ENCODE assay signal across 22 cellular contexts in genomic region chr6:10384719-10385511, GRCh38. TPM values are rescaled to one million over a fixed set of nuclear protein-coding genes. Genes with fewer than 3 reads are reported as not detected.
DNase-seq lines count a peak whose midpoint lies in the region; ATAC-seq and TF ChIP-seq lines count a peak whose summit lies in the region.
"Had no signal": no experiment of that assay in that cellular context is flagged by ENCODE, and none has a peak within 500 bp of the region (broad histone marks: within the 10 kb centered on the region; RNA-seq: fewer than 3 reads in every experiment).

No MANE protein-coding gene starts in this region.

- no peak overlapping the region for H2BK12ac ChIP-seq in H9 (ENCODE audit: insufficient read length, low read depth, low read length)

- intact Hi-C loops in CD8-positive, alpha-beta T cell (cut with DNase I, micrococcal nuclease) = no loop called here

- no peak overlapping the region for H3K18ac ChIP-seq in H9 (ENCODE audit: insufficient read length, low read depth, low read length)

- no peak overlapping the region for H2BK5ac ChIP-seq in H9 (ENCODE audit: insufficient read length, low read length)

- no peak overlapping the region for H3K9ac ChIP-seq in H9 (ENCODE audit: extremely low read depth, insufficient read length, low read length)
- H3K9ac ChIP-seq: parathyroid adenoma had no signal

- H3K4me1 ChIP-seq in H9 (ENCODE audit: insufficient read depth, low read length) = no peaks in the 10 kb centered on the region
- H3K4me1 ChIP-seq in CD8-positive, alpha-beta T cell (ENCODE audit: insufficient read depth, low read length) = peaks cover 8% of the 10 kb centered on the region
- H3K4me1 ChIP-seq: parathyroid adenoma had no signal

- no peak overlapping the region for H2BK120ac ChIP-seq in H9 (ENCODE audit: low read depth, low read length, poor library complexity, severe bottlenecking)

- H2AK5ac ChIP-seq in H9 (ENCODE audit: insufficient read length, low read length) = no peak overlapping the region

- H3K4me2 ChIP-seq in H9 (ENCODE audit: insufficient read depth, insufficient read length, low read length) = peak overlapping the region; percentile 37

- CTCF ChIA-PET in CD8-positive, alpha-beta T cell (lab: Charles Lee) = no interaction called here

- H3K27me3 ChIP-seq in H9 (ENCODE audit: insufficient read depth, low read length) = peaks cover 95% of the 10 kb centered on the region
- H3K27me3 ChIP-seq in CD8-positive, alpha-beta T cell (ENCODE audit: insufficient read depth, low read length) = peaks cover 70% of the 10 kb centered on the region

- H3T11ph ChIP-seq in H9 (ENCODE audit: low read length) = no peak overlapping the region

- H3K56ac ChIP-seq in H9 (ENCODE audit: insufficient read length, low read depth, low read length) = no peak overlapping the region

- H3K9me3 ChIP-seq in H9 (ENCODE audit: control insufficient read depth, low read depth, low read length) = no peaks in the 10 kb centered on the region
- peaks cover 3% of the 10 kb centered on the region for H3K9me3 ChIP-seq in CD8-positive, alpha-beta T cell (ENCODE audit: low read length)
- H3K9me3 ChIP-seq: ascending aorta, left ventricle myocardium inferior had no signal

- TF ChIP-seq CTCF in H9 (conservative IDR thresholded peaks at IDR 0.05) (no peak), mesothelial cell of epicardium (IDR thresholded peaks at IDR 0.05; ENCODE audit: unreplicated experiment) (no peak)
- TF ChIP-seq CTCF in CD8-positive, alpha-beta T cell (IDR thresholded peaks at IDR 0.05) = no peak

- H3K4me3 ChIP-seq in CD8-positive, alpha-beta T cell (ENCODE audit: low read depth, low read length) = no peak overlapping the region
- H3K4me3 ChIP-seq: ascending aorta had no signal

- no peak overlapping the region for H2BK15ac ChIP-seq in H9 (ENCODE audit: low read depth, low read length)

- H3K23me2 ChIP-seq in H9 (ENCODE audit: insufficient read length, low read depth, low read length, poor library complexity, severe bottlenecking) = peaks cover 6% of the 10 kb centered on the region

- H3K23ac ChIP-seq in H9 (ENCODE audit: insufficient read length, low read depth, low read length) = no peak overlapping the region

- POLR2A ChIA-PET in CD8-positive, alpha-beta T cell (lab: Charles Lee) = no interaction called here

- DNase-seq in ELF-1 (ENCODE audit: low read depth, low spot score) (peak; percentile 47), H9 (no peak), ecto neural progenitor cell (ENCODE audit: low spot score) (peak; percentile 63), mesothelial cell of epicardium (ENCODE audit: low spot score in 2 of 2, unreplicated experiment in 2 of 2) (no peak)
- DNase-seq in CD8-positive, alpha-beta T cell = no peak
- no peak for DNase-seq in stimulated activated naive CD4-positive, alpha-beta T cell (lab: John Stamatoyannopoulos, UW)
- no peak for DNase-seq in stimulated activated CD4-positive, alpha-beta T cell treated with anti-CD3 and anti-CD28 coated beads, Interleukin-1b, Interleukin-23, amount 100 ng/mL, for 48 hours
- DNase-seq: activated gamma-delta T cell; DND-41; foreskin melanocyte; GOT3; left ventricle myocardium inferior; NCI-H1930; NCI-H446 treated with DMSO at 0.1 percent for 48 hours; small intestine; stimulated activated CD4-positive, alpha-beta T cell treated with anti-CD3 and anti-CD28 coated beads, Interleukin-4, amount 100 ng/mL, for 4 hours; SW 1271 had no signal

- no CpG with 5 or more reads among the region's 62 CpGs for WGBS in H9 (ENCODE audit: extremely low coverage, insufficient read length, low lambda C conversion rate)

- no peak overlapping the region for H3K27ac ChIP-seq in H9 (ENCODE audit: insufficient read length, low read depth, low read length)
- no peak overlapping the region for H3K27ac ChIP-seq in CD8-positive, alpha-beta T cell (ENCODE audit: low read depth, low read length)
- H3K27ac ChIP-seq: ascending aorta, left ventricle myocardium inferior, parathyroid adenoma had no signal

- H3K36me3 Mint-ChIP-seq in H9 (ENCODE audit: insufficient read depth in 1 of 3, low read depth in 3 of 3) (no peaks in the 10 kb centered on the region), mesothelial cell of epicardium (no peaks in the 10 kb centered on the region)
- no peaks in the 10 kb centered on the region for H3K36me3 Mint-ChIP-seq in CD8-positive, alpha-beta T cell

- H3K9me3 Mint-ChIP-seq in H9 (peaks cover 0 to 3% of the 10 kb centered on the region in 2 experiments; a peak in 2 of 5 replicates), mesothelial cell of epicardium (no peaks in the 10 kb centered on the region)
- peaks cover 7% of the 10 kb centered on the region for H3K9me3 Mint-ChIP-seq in CD8-positive, alpha-beta T cell

- H3K4ac ChIP-seq in H9 (ENCODE audit: low read depth, low read length) = no peak overlapping the region

- H4K8ac ChIP-seq in H9 (replicated peaks; ENCODE audit: insufficient read length, low read depth, low read length) = no peak overlapping the region

- no peak overlapping the region for H4K91ac ChIP-seq in H9 (ENCODE audit: insufficient read length, low read depth, low read length)

- H3K14ac ChIP-seq in H9 (ENCODE audit: insufficient read depth, low read length) = no peak overlapping the region

- H3K27ac Mint-ChIP-seq in H9 = no peak overlapping the region
- H3K27ac Mint-ChIP-seq in mesothelial cell of epicardium = no peak overlapping the region
- H3K27ac Mint-ChIP-seq in CD8-positive, alpha-beta T cell = no peak overlapping the region

- no peaks in the 10 kb centered on the region for H3K36me3 ChIP-seq in CD8-positive, alpha-beta T cell (ENCODE audit: insufficient read depth, low read length)
- H3K36me3 ChIP-seq: ascending aorta, left ventricle myocardium inferior had no signal

- H3K4me1 Mint-ChIP-seq in H9 (peaks cover 60 to 72% of the 10 kb centered on the region in 2 experiments), mesothelial cell of epicardium (peaks cover 44% of the 10 kb centered on the region)
- peaks cover 17% of the 10 kb centered on the region for H3K4me1 Mint-ChIP-seq in CD8-positive, alpha-beta T cell (ENCODE audit: low read depth)

- no peak for ATAC-seq in CD8-positive, alpha-beta T cell
- ATAC-seq in HG02588 (IDR thresholded peaks at IDR 0.05; ENCODE audit: unreplicated experiment) = no peak

- H3K27me3 Mint-ChIP-seq in H9 (ENCODE audit: low read depth) (peaks cover 100% of the 10 kb centered on the region), mesothelial cell of epicardium (ENCODE audit: low read depth) (peaks cover 89% of the 10 kb centered on the region)
- H3K27me3 Mint-ChIP-seq in CD8-positive, alpha-beta T cell (ENCODE audit: low read depth) = peaks cover 86% of the 10 kb centered on the region

- H3K4me3 Mint-ChIP-seq in H9 = peak overlapping the region in 1 of 2 experiments; percentile 62; a peak in 3 of 5 replicates
- peak overlapping the region; percentile 42 for H3K4me3 Mint-ChIP-seq in mesothelial cell of epicardium
- no peak overlapping the region for H3K4me3 Mint-ChIP-seq in CD8-positive, alpha-beta T cell

- H4K5ac ChIP-seq in H9 (ENCODE audit: insufficient read length, low read depth, low read length) = no peak overlapping the region

- H2BK20ac ChIP-seq in H9 (ENCODE audit: low read depth, low read length, poor library complexity, severe bottlenecking) = no peak overlapping the region

- H2AFZ ChIP-seq in H9 (ENCODE audit: low read length) = no peak overlapping the region
- H2AFZ ChIP-seq: parathyroid adenoma had no signal

- H4K20me1 ChIP-seq in H9 (ENCODE audit: control insufficient read depth, insufficient read depth, insufficient read length) = peaks cover 3% of the 10 kb centered on the region

- H3K79me1 ChIP-seq in H9 (ENCODE audit: insufficient read depth, low read depth, low read length, poor library complexity, severe bottlenecking) = no peaks in the 10 kb centered on the region

- no peaks in the 10 kb centered on the region for H3K79me2 ChIP-seq in H9 (ENCODE audit: insufficient read depth, low read length)
- H3K79me2 ChIP-seq: parathyroid adenoma had no signal

RNA-seq across cellular contexts. Expression of gene TFAP2A, which starts 30.0 kb away (rescaled TPM):
- total RNA-seq in H9 (2021) (1.6 and 2.6 TPM in 2 replicates), mesothelial cell of epicardium (62.4 to 63.5 TPM (median 63.4 TPM) in 3 replicates)
- total RNA-seq in CD8-positive, alpha-beta T cell = under 1 TPM in 1 of 2 experiments, not detected in 1; 0.24 TPM
- total RNA-seq: activated CD8-positive, alpha-beta memory T cell treated with anti-CD3 and anti-CD28 coated beads for 36 hours; endothelial cell of umbilical vein had no signal

Comparison
In these comparisons a context has a peak if more than half of its experiments do, and no peak if none do; other contexts are left out.
1. DNase-seq: peak in ELF-1 (single experiment) and ecto neural progenitor cell (single experiment); none in H9 (single experiment), mesothelial cell of epicardium (0 of 2), CD8-positive, alpha-beta T cell (0 of 7), stimulated activated naive CD4-positive, alpha-beta T cell (0 of 6) and stimulated activated CD4-positive, alpha-beta T cell treated with anti-CD3 and anti-CD28 coated beads, Interleukin-1b, Interleukin-23, amount 100 ng/mL, for 48 hours (single experiment).
2. RNA of gene TFAP2A, which starts 30.0 kb away (total RNA-seq): 62.4 to 63.5 TPM in mesothelial cell of epicardium; 1.6 to 2.6 TPM in H9 and 0.24 TPM in CD8-positive, alpha-beta T cell; every median in the first group is over 10 times any median in the second.